In the genomic region with DNA sequence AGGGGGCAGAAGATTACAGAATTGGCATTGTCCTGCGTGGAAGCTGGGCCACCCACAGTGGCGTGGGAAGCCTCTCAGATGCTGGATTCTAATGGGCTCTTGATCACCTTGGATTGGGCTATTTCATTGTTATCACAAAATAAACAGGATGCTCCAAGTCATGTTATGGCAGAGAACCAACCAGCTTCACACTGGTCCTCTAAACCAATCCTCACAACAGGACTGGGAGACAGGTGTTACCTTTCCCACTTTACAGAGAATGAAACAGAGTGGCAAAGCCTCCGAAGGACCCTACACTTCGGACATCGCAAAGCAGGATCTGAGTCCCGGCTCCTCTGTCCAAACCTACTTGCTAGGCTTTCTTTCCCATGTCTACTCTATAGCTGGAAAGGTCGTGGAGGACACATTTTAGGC, we compare ENCODE assay signal across 8 cellular contexts. TPM values are rescaled to one million over a fixed set of nuclear protein-coding genes. Genes with fewer than 3 reads are reported as not detected.
DNase-seq lines count a peak whose midpoint lies in the region; ATAC-seq and TF ChIP-seq lines count a peak whose summit lies in the region.

No MANE protein-coding gene starts in this region.

- peaks cover 25 to 49% of the 10 kb centered on the region in 2 donors for H3K4me1 ChIP-seq in left lung

- no peaks in the 10 kb centered on the region for H3K9me3 ChIP-seq in left lung

- no peak for TF ChIP-seq CTCF in astrocyte of the cerebellum (IDR thresholded peaks at IDR 0.05; ENCODE audit: low read depth, low read length, missing control alignments)
- no peak for TF ChIP-seq CTCF in left lung (IDR thresholded peaks at IDR 0.05)
- TF ChIP-seq CTCF in type B pancreatic cell (conservative IDR thresholded peaks at IDR 0.05): no peak

- CTCF ChIA-PET in activated naive CD4-positive, alpha-beta T cell treated with anti-CD3 and anti-CD28 coated beads, Interleukin-2, amount 10 ng/mL, durations not matched to agents 7 days and 5 days (lab: Charles Lee): interaction anchor here (0.8 to 6.9 kb wide), 18 partner anchors 12 to 387 kb away, joined by 3 to 57 read pairs (median 6); a partner anchor contains a TSS

- peaks cover 53% of the 10 kb centered on the region for H3K4me1 Mint-ChIP-seq in activated naive CD4-positive, alpha-beta T cell treated with anti-CD3 and anti-CD28 coated beads, Interleukin-2, amount 10 ng/mL, durations not matched to agents 7 days and 5 days
- peaks cover 30% of the 10 kb centered on the region for H3K4me1 Mint-ChIP-seq in type B pancreatic cell (ENCODE audit: unreplicated experiment)

- H3K27ac Mint-ChIP-seq in activated naive CD4-positive, alpha-beta T cell treated with anti-CD3 and anti-CD28 coated beads, Interleukin-2, amount 10 ng/mL, durations not matched to agents 7 days and 5 days: peak overlapping the region; percentile 47
- peak overlapping the region; percentile 71 for H3K27ac Mint-ChIP-seq in type B pancreatic cell

- peak overlapping the region; percentile 82 to 85 for H3K27ac ChIP-seq in left lung

- intact Hi-C loops in left lung (cut with DNase I): no loop called here

- H3K36me3 Mint-ChIP-seq in activated naive CD4-positive, alpha-beta T cell treated with anti-CD3 and anti-CD28 coated beads, Interleukin-2, amount 10 ng/mL, durations not matched to agents 7 days and 5 days: peaks cover 18% of the 10 kb centered on the region
- H3K36me3 Mint-ChIP-seq in type B pancreatic cell: no peaks in the 10 kb centered on the region

- peak overlapping the region; percentile 100 for H3K4me3 Mint-ChIP-seq in activated naive CD4-positive, alpha-beta T cell treated with anti-CD3 and anti-CD28 coated beads, Interleukin-2, amount 10 ng/mL, durations not matched to agents 7 days and 5 days
- H3K4me3 Mint-ChIP-seq in type B pancreatic cell: peak overlapping the region; percentile 97

- H3K27me3 ChIP-seq in left lung: no peaks in the 10 kb centered on the region

- H3K36me3 ChIP-seq in left lung: no peaks in the 10 kb centered on the region

- ATAC-seq in left lung (peak; percentile 21), GM21515 (IDR thresholded peaks at IDR 0.05; ENCODE audit: unreplicated experiment) (no peak)

- in situ Hi-C loops in astrocyte of the cerebellum (cut with HindIII; ENCODE audit: low sequenced_read_pairs): no loop called here

- H3K4me3 ChIP-seq in astrocyte of the cerebellum (ENCODE audit: low read depth, low read length) (peak overlapping the region; percentile 78), left lung (peak overlapping the region; percentile 58 to 59)

- DNase-seq in activated naive CD4-positive, alpha-beta T cell treated with anti-CD3 and anti-CD28 coated beads, Interleukin-2, amount 10 ng/mL, durations not matched to agents 7 days and 5 days: no peak
- DNase-seq in activated naive CD4-positive, alpha-beta T cell treated with Interleukin-2 at 50 U/mL for 16 hours: no peak
- DNase-seq in astrocyte of the cerebellum (ENCODE audit: low read depth) (no peak), left lung (no peak), type B pancreatic cell (ENCODE audit: extremely low spot score, unreplicated experiment) (no peak), DMS114 treated with DMSO at 0.1 percent for 48 hours (lab: John Stamatoyannopoulos, UW; ENCODE audit: unreplicated experiment) (no peak)
- DNase-seq in stimulated activated CD4-positive, alpha-beta T cell treated with anti-CD3 and anti-CD28 coated beads, Interleukin-15, amount 100 ng/mL, for 24 hours: no peak

- peaks cover 3% of the 10 kb centered on the region for H3K27me3 Mint-ChIP-seq in activated naive CD4-positive, alpha-beta T cell treated with anti-CD3 and anti-CD28 coated beads, Interleukin-2, amount 10 ng/mL, durations not matched to agents 7 days and 5 days
- no peaks in the 10 kb centered on the region for H3K27me3 Mint-ChIP-seq in type B pancreatic cell

- no peaks in the 10 kb centered on the region for H3K9me3 Mint-ChIP-seq in activated naive CD4-positive, alpha-beta T cell treated with anti-CD3 and anti-CD28 coated beads, Interleukin-2, amount 10 ng/mL, durations not matched to agents 7 days and 5 days
- no peaks in the 10 kb centered on the region for H3K9me3 Mint-ChIP-seq in type B pancreatic cell

RNA-seq across cellular contexts. Expression of a gene that starts 0.4 kb away (rescaled TPM):
- total RNA-seq in left lung: 10 to 100 TPM; 16.4 to 20.1 TPM
- 8.2 and 11.0 TPM in 2 replicates for total RNA-seq in type B pancreatic cell (ENCODE audit: low replicate concordance)

RNA-seq across cellular contexts. Expression of a gene that starts 19.3 kb away (rescaled TPM):
- total RNA-seq in left lung: 10 to 100 TPM; 69.5 to 70.0 TPM
- total RNA-seq in type B pancreatic cell (ENCODE audit: low replicate concordance): 41.8 and 63.9 TPM in 2 replicates
